Comparison of ENCODE assay signal across 1 cellular context in the genomic region with DNA sequence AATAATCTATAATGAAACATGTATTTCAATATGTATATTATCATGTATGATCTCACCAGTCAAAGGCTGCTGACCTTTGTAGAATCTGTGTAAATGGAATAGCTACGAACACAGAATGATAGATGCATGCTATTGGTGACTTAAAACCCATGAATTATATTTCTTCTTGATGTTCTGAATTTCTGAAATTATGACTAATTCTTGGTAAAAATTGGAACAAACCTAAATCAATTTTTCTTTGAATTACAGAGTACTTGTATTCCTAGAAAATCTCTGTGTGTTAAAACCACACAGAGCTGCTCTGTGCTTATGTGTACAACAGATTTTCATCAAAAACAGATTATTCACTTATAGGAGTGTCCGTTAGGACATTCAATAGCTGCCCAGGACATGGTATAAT.
TF ChIP-seq lines count a peak whose summit lies in the region.

No MANE protein-coding gene starts in this region.

TF ChIP-seq in K562, 482 proteins besides CTCF, POLR2A, EP300 and RAD21 (continued from another document):
- TF ChIP-seq, protein P1, sequence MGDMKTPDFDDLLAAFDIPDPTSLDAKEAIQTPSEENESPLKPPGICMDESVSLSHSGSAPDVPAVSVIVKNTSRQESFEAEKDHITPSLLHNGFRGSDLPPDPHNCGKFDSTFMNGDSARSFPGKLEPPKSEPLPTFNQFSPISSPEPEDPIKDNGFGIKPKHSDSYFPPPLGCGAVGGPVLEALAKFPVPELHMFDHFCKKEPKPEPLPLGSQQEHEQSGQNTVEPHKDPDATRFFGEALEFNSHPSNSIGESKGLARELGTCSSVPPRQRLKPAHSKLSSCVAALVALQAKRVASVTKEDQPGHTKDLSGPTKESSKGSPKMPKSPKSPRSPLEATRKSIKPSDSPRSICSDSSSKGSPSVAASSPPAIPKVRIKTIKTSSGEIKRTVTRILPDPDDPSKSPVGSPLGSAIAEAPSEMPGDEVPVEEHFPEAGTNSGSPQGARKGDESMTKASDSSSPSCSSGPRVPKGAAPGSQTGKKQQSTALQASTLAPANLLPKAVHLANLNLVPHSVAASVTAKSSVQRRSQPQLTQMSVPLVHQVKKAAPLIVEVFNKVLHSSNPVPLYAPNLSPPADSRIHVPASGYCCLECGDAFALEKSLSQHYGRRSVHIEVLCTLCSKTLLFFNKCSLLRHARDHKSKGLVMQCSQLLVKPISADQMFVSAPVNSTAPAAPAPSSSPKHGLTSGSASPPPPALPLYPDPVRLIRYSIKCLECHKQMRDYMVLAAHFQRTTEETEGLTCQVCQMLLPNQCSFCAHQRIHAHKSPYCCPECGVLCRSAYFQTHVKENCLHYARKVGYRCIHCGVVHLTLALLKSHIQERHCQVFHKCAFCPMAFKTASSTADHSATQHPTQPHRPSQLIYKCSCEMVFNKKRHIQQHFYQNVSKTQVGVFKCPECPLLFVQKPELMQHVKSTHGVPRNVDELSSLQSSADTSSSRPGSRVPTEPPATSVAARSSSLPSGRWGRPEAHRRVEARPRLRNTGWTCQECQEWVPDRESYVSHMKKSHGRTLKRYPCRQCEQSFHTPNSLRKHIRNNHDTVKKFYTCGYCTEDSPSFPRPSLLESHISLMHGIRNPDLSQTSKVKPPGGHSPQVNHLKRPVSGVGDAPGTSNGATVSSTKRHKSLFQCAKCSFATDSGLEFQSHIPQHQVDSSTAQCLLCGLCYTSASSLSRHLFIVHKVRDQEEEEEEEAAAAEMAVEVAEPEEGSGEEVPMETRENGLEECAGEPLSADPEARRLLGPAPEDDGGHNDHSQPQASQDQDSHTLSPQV (IDR thresholded peaks at IDR 0.05), result no peak
- TF ChIP-seq NCOA4 (IDR thresholded peaks at IDR 0.05; ENCODE audit: partially characterized antibody) (no peak), SIN3B (IDR thresholded peaks at IDR 0.05; ENCODE audit: low read depth) (no peak), RNF2 (IDR thresholded peaks at IDR 0.05) (no peak), ZNF316 (IDR thresholded peaks at IDR 0.05) (no peak), NONO (IDR thresholded peaks at IDR 0.05; ENCODE audit: low read depth in 2 of 2, low read length in 1 of 2) (no peak), ZNF282 (CRISPR knock-in tag; IDR thresholded peaks at IDR 0.05) (no peak), DDX20 (tag; IDR thresholded peaks at IDR 0.05; ENCODE audit: low read depth) (no peak), PRMT5 (CRISPR knock-in tag; IDR thresholded peaks at IDR 0.05) (no peak), ZNF431 (CRISPR knock-in tag; IDR thresholded peaks at IDR 0.05) (no peak), SAP30 (IDR thresholded peaks at IDR 0.05; ENCODE audit: borderline replicate concordance, insufficient read depth, low read depth, low read length, poor library complexity, severe bottlenecking) (no peak), PCBP2 (IDR thresholded peaks at IDR 0.05; ENCODE audit: low read depth, low read length, poor library complexity, severe bottlenecking) (no peak), BMI1 (IDR thresholded peaks at IDR 0.05; ENCODE audit: low read length) (no peak), TRIM24 (IDR thresholded peaks at IDR 0.05) (no peak)
- TF ChIP-seq, protein P2, sequence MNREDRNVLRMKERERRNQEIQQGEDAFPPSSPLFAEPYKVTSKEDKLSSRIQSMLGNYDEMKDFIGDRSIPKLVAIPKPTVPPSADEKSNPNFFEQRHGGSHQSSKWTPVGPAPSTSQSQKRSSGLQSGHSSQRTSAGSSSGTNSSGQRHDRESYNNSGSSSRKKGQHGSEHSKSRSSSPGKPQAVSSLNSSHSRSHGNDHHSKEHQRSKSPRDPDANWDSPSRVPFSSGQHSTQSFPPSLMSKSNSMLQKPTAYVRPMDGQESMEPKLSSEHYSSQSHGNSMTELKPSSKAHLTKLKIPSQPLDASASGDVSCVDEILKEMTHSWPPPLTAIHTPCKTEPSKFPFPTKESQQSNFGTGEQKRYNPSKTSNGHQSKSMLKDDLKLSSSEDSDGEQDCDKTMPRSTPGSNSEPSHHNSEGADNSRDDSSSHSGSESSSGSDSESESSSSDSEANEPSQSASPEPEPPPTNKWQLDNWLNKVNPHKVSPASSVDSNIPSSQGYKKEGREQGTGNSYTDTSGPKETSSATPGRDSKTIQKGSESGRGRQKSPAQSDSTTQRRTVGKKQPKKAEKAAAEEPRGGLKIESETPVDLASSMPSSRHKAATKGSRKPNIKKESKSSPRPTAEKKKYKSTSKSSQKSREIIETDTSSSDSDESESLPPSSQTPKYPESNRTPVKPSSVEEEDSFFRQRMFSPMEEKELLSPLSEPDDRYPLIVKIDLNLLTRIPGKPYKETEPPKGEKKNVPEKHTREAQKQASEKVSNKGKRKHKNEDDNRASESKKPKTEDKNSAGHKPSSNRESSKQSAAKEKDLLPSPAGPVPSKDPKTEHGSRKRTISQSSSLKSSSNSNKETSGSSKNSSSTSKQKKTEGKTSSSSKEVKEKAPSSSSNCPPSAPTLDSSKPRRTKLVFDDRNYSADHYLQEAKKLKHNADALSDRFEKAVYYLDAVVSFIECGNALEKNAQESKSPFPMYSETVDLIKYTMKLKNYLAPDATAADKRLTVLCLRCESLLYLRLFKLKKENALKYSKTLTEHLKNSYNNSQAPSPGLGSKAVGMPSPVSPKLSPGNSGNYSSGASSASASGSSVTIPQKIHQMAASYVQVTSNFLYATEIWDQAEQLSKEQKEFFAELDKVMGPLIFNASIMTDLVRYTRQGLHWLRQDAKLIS (CRISPR knock-in tag; IDR thresholded peaks at IDR 0.05), result no peak
- TF ChIP-seq, protein P3, sequence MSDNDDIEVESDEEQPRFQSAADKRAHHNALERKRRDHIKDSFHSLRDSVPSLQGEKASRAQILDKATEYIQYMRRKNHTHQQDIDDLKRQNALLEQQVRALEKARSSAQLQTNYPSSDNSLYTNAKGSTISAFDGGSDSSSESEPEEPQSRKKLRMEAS (CRISPR knock-in tag; IDR thresholded peaks at IDR 0.05), result no peak
- TF ChIP-seq, protein P4, sequence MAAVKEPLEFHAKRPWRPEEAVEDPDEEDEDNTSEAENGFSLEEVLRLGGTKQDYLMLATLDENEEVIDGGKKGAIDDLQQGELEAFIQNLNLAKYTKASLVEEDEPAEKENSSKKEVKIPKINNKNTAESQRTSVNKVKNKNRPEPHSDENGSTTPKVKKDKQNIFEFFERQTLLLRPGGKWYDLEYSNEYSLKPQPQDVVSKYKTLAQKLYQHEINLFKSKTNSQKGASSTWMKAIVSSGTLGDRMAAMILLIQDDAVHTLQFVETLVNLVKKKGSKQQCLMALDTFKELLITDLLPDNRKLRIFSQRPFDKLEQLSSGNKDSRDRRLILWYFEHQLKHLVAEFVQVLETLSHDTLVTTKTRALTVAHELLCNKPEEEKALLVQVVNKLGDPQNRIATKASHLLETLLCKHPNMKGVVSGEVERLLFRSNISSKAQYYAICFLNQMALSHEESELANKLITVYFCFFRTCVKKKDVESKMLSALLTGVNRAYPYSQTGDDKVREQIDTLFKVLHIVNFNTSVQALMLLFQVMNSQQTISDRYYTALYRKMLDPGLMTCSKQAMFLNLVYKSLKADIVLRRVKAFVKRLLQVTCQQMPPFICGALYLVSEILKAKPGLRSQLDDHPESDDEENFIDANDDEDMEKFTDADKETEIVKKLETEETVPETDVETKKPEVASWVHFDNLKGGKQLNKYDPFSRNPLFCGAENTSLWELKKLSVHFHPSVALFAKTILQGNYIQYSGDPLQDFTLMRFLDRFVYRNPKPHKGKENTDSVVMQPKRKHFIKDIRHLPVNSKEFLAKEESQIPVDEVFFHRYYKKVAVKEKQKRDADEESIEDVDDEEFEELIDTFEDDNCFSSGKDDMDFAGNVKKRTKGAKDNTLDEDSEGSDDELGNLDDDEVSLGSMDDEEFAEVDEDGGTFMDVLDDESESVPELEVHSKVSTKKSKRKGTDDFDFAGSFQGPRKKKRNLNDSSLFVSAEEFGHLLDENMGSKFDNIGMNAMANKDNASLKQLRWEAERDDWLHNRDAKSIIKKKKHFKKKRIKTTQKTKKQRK (IDR thresholded peaks at IDR 0.05; ENCODE audit: borderline replicate concordance, low read depth, low read length), result no peak
